In genomic region chr15:82531496-82532382, GRCh38 we compare ENCODE assay signal across 18 cellular contexts. TPM values are rescaled to one million over a fixed set of nuclear protein-coding genes. Genes with fewer than 3 reads are reported as not detected.
DNase-seq lines count a peak whose midpoint lies in the region; ATAC-seq and TF ChIP-seq lines count a peak whose summit lies in the region.
"Had no signal": no experiment of that assay in that cellular context is flagged by ENCODE, and none has a peak within 500 bp of the region (broad histone marks: within the 10 kb centered on the region; RNA-seq: fewer than 3 reads in every experiment).

No MANE protein-coding gene starts in this region.

- no peaks in the 10 kb centered on the region for H3K27me3 ChIP-seq in RWPE2 (ENCODE audit: insufficient read depth, poor library complexity, severe bottlenecking)
- no peaks in the 10 kb centered on the region for H3K27me3 ChIP-seq in endodermal cell (ENCODE audit: control insufficient read depth, insufficient read depth, low read length, poor library complexity, severe bottlenecking)
- H3K27me3 ChIP-seq: colonic mucosa, stomach had no signal

- H3K27ac Mint-ChIP-seq in activated naive CD8-positive, alpha-beta T cell treated with anti-CD3 and anti-CD28 coated beads, Interleukin-2, amount 10 ng/mL, durations not matched to agents 7 days and 5 days: peak overlapping the region; percentile 70
- H3K27ac Mint-ChIP-seq in activated naive CD8-positive, alpha-beta T cell treated with anti-CD3 and anti-CD28 coated beads for 36 hours: no peak overlapping the region
- H3K27ac Mint-ChIP-seq in endodermal cell: peak overlapping the region; percentile 52
- H3K27ac Mint-ChIP-seq: mesothelial cell of epicardium had no signal

- no peak for ATAC-seq in activated naive CD8-positive, alpha-beta T cell treated with anti-CD3 and anti-CD28 coated beads, Interleukin-2, amount 10 ng/mL, durations not matched to agents 7 days and 5 days (ENCODE audit: low read depth)
- ATAC-seq in RWPE2 (ENCODE audit: low read depth) (no peak), GM19467 (IDR thresholded peaks at IDR 0.05; ENCODE audit: unreplicated experiment) (no peak), HG02588 (IDR thresholded peaks at IDR 0.05; ENCODE audit: unreplicated experiment) (no peak)

- H3K4me3 ChIP-seq in RWPE2 (ENCODE audit: severe bottlenecking) (no peak overlapping the region), endodermal cell (ENCODE audit: low read length) (no peak overlapping the region)

- no peak for DNase-seq in activated naive CD8-positive, alpha-beta T cell treated with anti-CD3 and anti-CD28 coated beads, Interleukin-2, amount 10 ng/mL, durations not matched to agents 7 days and 5 days
- no peak for DNase-seq in activated naive CD8-positive, alpha-beta T cell treated with anti-CD3 and anti-CD28 coated beads for 36 hours
- DNase-seq in RWPE2 (ENCODE audit: low spot score) (peak; percentile 61), endodermal cell (peak; percentile 54), ureter (ENCODE audit: low spot score) (peak; percentile 39), putamen (ENCODE audit: low spot score) (no peak)
- DNase-seq: activated CD8-positive, alpha-beta memory T cell treated with anti-CD3 and anti-CD28 coated beads for 24 hours; activated naive CD4-positive, alpha-beta T cell; MV-4-11; NCI-H187 treated with DMSO at 0.1 percent for 48 hours; SW 1271 had no signal

- no peak overlapping the region for H3K27ac ChIP-seq in RWPE2 (ENCODE audit: poor library complexity, severe bottlenecking)
- no peak overlapping the region for H3K27ac ChIP-seq in endodermal cell (ENCODE audit: low read depth, low read length)
- H3K27ac ChIP-seq: colonic mucosa, HL-60 had no signal

- H3K4me1 Mint-ChIP-seq in activated naive CD8-positive, alpha-beta T cell treated with anti-CD3 and anti-CD28 coated beads, Interleukin-2, amount 10 ng/mL, durations not matched to agents 7 days and 5 days: peaks cover 14% of the 10 kb centered on the region
- peaks cover 11% of the 10 kb centered on the region for H3K4me1 Mint-ChIP-seq in activated naive CD8-positive, alpha-beta T cell treated with anti-CD3 and anti-CD28 coated beads for 36 hours
- peaks cover 4% of the 10 kb centered on the region for H3K4me1 Mint-ChIP-seq in endodermal cell

- TF ChIP-seq CTCF in RWPE2 (IDR thresholded peaks at IDR 0.05; ENCODE audit: poor library complexity, severe bottlenecking) (no peak), endodermal cell (conservative IDR thresholded peaks at IDR 0.05) (no peak)

- H3K9me3 ChIP-seq in RWPE2 (ENCODE audit: severe bottlenecking) (no peaks in the 10 kb centered on the region), endodermal cell (ENCODE audit: control insufficient read depth, low read length) (no peaks in the 10 kb centered on the region)
- H3K9me3 ChIP-seq: colonic mucosa, stomach had no signal

- no peaks in the 10 kb centered on the region for H3K27me3 Mint-ChIP-seq in activated naive CD8-positive, alpha-beta T cell treated with anti-CD3 and anti-CD28 coated beads, Interleukin-2, amount 10 ng/mL, durations not matched to agents 7 days and 5 days
- H3K27me3 Mint-ChIP-seq in activated naive CD8-positive, alpha-beta T cell treated with anti-CD3 and anti-CD28 coated beads for 36 hours: no peaks in the 10 kb centered on the region
- H3K27me3 Mint-ChIP-seq in endodermal cell (ENCODE audit: insufficient read depth): no peaks in the 10 kb centered on the region
- H3K27me3 Mint-ChIP-seq: IgD-negative memory B cell had no signal

- no peaks in the 10 kb centered on the region for H3K9me3 Mint-ChIP-seq in activated naive CD8-positive, alpha-beta T cell treated with anti-CD3 and anti-CD28 coated beads, Interleukin-2, amount 10 ng/mL, durations not matched to agents 7 days and 5 days
- no peaks in the 10 kb centered on the region for H3K9me3 Mint-ChIP-seq in activated naive CD8-positive, alpha-beta T cell treated with anti-CD3 and anti-CD28 coated beads for 36 hours
- H3K9me3 Mint-ChIP-seq in endodermal cell: peaks cover 2% of the 10 kb centered on the region
- H3K9me3 Mint-ChIP-seq: IgD-negative memory B cell, mesothelial cell of epicardium had no signal

- H3K4me1 ChIP-seq in RWPE2 (ENCODE audit: insufficient read depth, poor library complexity, severe bottlenecking) (no peaks in the 10 kb centered on the region), endodermal cell (ENCODE audit: control insufficient read depth, insufficient read depth, low read length) (no peaks in the 10 kb centered on the region)
- H3K4me1 ChIP-seq: colonic mucosa had no signal

- 90% methylated on average over 3 to 11 of the region's 11 CpGs for WGBS in endodermal cell (ENCODE audit: insufficient coverage in 1 of 2, insufficient read length in 1 of 2), 2 experiments

- no peak overlapping the region for H3K9ac ChIP-seq in endodermal cell (ENCODE audit: extremely low read depth, low read length, poor library complexity, severe bottlenecking)

- H3K36me3 ChIP-seq in RWPE2 (ENCODE audit: low read depth) (peaks cover 34% of the 10 kb centered on the region), endodermal cell (ENCODE audit: control insufficient read depth, insufficient read depth, low read length) (peaks cover 28% of the 10 kb centered on the region)
- H3K36me3 ChIP-seq: colonic mucosa had no signal

- H3K36me3 Mint-ChIP-seq in activated naive CD8-positive, alpha-beta T cell treated with anti-CD3 and anti-CD28 coated beads, Interleukin-2, amount 10 ng/mL, durations not matched to agents 7 days and 5 days: peaks cover 23% of the 10 kb centered on the region
- H3K36me3 Mint-ChIP-seq in activated naive CD8-positive, alpha-beta T cell treated with anti-CD3 and anti-CD28 coated beads for 36 hours: peaks cover 26% of the 10 kb centered on the region
- peaks cover 39% of the 10 kb centered on the region for H3K36me3 Mint-ChIP-seq in endodermal cell (ENCODE audit: low read depth)

- POLR2A ChIA-PET in activated naive CD8-positive, alpha-beta T cell treated with anti-CD3 and anti-CD28 coated beads, Interleukin-2, amount 10 ng/mL, durations not matched to agents 7 days and 5 days (lab: Charles Lee): interaction anchor here (0.6 to 2.6 kb wide), 2 partner anchors 9 to 11 kb away, joined by 7 to 31 read pairs; partner anchors contain the start of gene RPS17

- no peak overlapping the region for H3K4me3 Mint-ChIP-seq in activated naive CD8-positive, alpha-beta T cell treated with anti-CD3 and anti-CD28 coated beads, Interleukin-2, amount 10 ng/mL, durations not matched to agents 7 days and 5 days
- H3K4me3 Mint-ChIP-seq in activated naive CD8-positive, alpha-beta T cell treated with anti-CD3 and anti-CD28 coated beads for 36 hours: no peak overlapping the region
- no peak overlapping the region for H3K4me3 Mint-ChIP-seq in endodermal cell

RNA-seq across cellular contexts. Expression of gene RPS17, which starts 8.5 kb away (rescaled TPM):
- 1,000 to 10,000 TPM; 1,491 to 1,514 TPM for total RNA-seq in activated naive CD8-positive, alpha-beta T cell treated with anti-CD3 and anti-CD28 coated beads, Interleukin-2, amount 10 ng/mL, durations not matched to agents 7 days and 5 days
- total RNA-seq in activated naive CD8-positive, alpha-beta T cell treated with anti-CD3 and anti-CD28 coated beads for 36 hours: 1,000 to 10,000 TPM; 2,631 to 2,669 TPM
- total RNA-seq in endodermal cell: 1,000 to 10,000 TPM; 1,918 to 2,023 TPM
- 2,836 TPM for polyA plus RNA-seq in endodermal cell (2013, experiment 1 of 2)
- 2,786 TPM for polyA plus RNA-seq in endodermal cell (2013, experiment 2 of 2)
- 1,866 TPM for total RNA-seq in ureter

Comparison
In these comparisons a context has a peak if more than half of its experiments do, and no peak if none do; other contexts are left out.
1. DNase-seq: peak in RWPE2 (single experiment), endodermal cell (single experiment) and ureter (single experiment); none in activated naive CD8-positive, alpha-beta T cell treated with anti-CD3 and anti-CD28 coated beads, Interleukin-2, amount 10 ng/mL, durations not matched to agents 7 days and 5 days (single experiment), activated naive CD8-positive, alpha-beta T cell treated with anti-CD3 and anti-CD28 coated beads for 36 hours (single experiment) and putamen (single experiment).